ENCODE assay signal across 8 cellular contexts in the genomic region with DNA sequence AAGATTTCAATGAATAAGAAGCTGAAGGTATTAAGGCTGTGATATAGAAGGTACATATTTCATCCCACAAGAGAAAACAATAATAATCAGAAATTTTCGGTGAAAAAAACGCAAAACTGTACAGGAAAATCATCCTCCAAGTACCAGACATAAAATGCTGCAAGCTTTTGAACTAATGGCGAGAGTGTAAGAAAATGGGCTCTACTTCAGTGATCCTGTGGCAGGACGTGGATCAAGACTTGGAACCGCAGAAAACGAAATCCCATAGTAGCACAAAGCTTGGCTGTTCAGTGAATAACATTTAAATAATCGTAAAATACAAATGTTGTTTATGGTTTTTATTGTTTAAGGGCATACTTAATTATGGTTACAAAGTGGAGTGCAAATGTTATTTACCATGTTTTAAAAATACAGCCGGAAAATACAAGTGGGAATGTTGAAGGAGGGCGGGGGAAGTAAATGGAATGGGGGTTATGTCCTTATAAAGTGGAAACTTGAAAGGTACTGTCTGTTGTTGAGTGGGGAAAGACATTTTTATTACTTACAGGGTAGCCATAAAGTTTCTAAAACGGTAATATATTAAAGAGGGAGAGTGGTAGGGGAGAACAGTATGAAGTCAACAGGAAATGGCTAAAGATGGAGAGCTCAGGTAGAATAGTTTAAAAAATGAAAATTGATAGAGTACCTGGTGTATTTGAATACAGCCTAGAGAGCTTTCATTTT. TPM values are rescaled to one million over a fixed set of nuclear protein-coding genes. Genes with fewer than 3 reads are reported as not detected.
DNase-seq lines count a peak whose midpoint lies in the region; ATAC-seq, FAIRE-seq and TF ChIP-seq lines count a peak whose summit lies in the region.

No MANE protein-coding gene starts in this region.

- TF ChIP-seq CTCF in suprapubic skin (IDR thresholded peaks at IDR 0.05), result no peak

- 4% methylated on average over 10 of the region's 10 CpGs for WGBS in suprapubic skin

- FAIRE-seq in GM19239 (lab: Jason Lieb, UNC), result no peak

- H3K27me3 ChIP-seq in suprapubic skin, result no peaks in the 10 kb centered on the region

- DNase-seq in ELR (ENCODE audit: low read depth) (peak; percentile 45), NCI-H1105 (lab: John Stamatoyannopoulos, UW) (peak; percentile 13), kidney glomerular epithelial cell (lab: John Stamatoyannopoulos, UW) (peak; percentile 38), suprapubic skin (ENCODE audit: low spot score in 2 of 2) (no peak), GM19239 (ENCODE audit: insufficient read length, low spot score) (no peak)
- DNase-seq in stimulated activated CD4-positive, alpha-beta T cell treated with anti-CD3 and anti-CD28 coated beads, Interleukin-15, amount 100 ng/mL, for 24 hours, result no peak

- H3K9me3 ChIP-seq in suprapubic skin, result no peaks in the 10 kb centered on the region

- no peak for ATAC-seq in HG02981 (IDR thresholded peaks at IDR 0.05; ENCODE audit: unreplicated experiment)

- H3K4me3 ChIP-seq in suprapubic skin, result peak overlapping the region; percentile 95

- H3K27ac ChIP-seq in angular gyrus (ENCODE audit: low read depth, low read length) (peak overlapping the region; percentile 45), suprapubic skin (peak overlapping the region; percentile 98)

- TF ChIP-seq EP300 in suprapubic skin (IDR thresholded peaks at IDR 0.05), result no peak

- H3K4me1 ChIP-seq in suprapubic skin, result peaks cover 35% of the 10 kb centered on the region

- H3K36me3 ChIP-seq in suprapubic skin, result no peaks in the 10 kb centered on the region

- no peak for TF ChIP-seq POLR2A in suprapubic skin (IDR thresholded peaks at IDR 0.05)

RNA-seq across cellular contexts. Expression of a gene that starts 1.1 kb away (rescaled TPM):
- 1 to 10 TPM; 2.8 to 7.0 (median 4.1) TPM for total RNA-seq in suprapubic skin

RNA-seq across cellular contexts. Expression of a gene that starts 14.6 kb away (rescaled TPM):
- total RNA-seq in suprapubic skin, result not detected

RNA-seq across cellular contexts. Expression of a gene that starts 37.7 kb away (rescaled TPM):
- total RNA-seq in suprapubic skin, result 10 to 100 TPM in 1 of 4 donors, 1 to 10 TPM in 3; 1.6 to 11.3 (median 4.1) TPM

Comparison
In these comparisons a context has a peak if more than half of its experiments do, and no peak if none do; other contexts are left out.
1. DNase-seq: peak in ELR (single experiment), NCI-H1105 (single experiment) and kidney glomerular epithelial cell (single experiment); none in suprapubic skin (0 of 2), stimulated activated CD4-positive, alpha-beta T cell treated with anti-CD3 and anti-CD28 coated beads, Interleukin-15, amount 100 ng/mL, for 24 hours (single experiment) and GM19239 (single experiment).